In genomic region chr3:129648331-129648730, GRCh38 we compare ENCODE assay signal across 22 cellular contexts.
"Had no signal": no experiment of that assay in that cellular context is flagged by ENCODE, and none has a peak within 500 bp of the region (broad histone marks: within the 10 kb centered on the region; RNA-seq: fewer than 3 reads in every experiment).

No MANE protein-coding gene starts in this region.

- H3K36me3 ChIP-seq: colonic mucosa had no signal

- H2AFZ ChIP-seq: PC-9 had no signal

- H3K9me3 Mint-ChIP-seq: activated B cell treated with CpG ODN at 0.5 μM for 24 hours; activated CD4-positive, alpha-beta memory T cell treated with anti-CD3 and anti-CD28 coated beads for 36 hours; activated CD4-positive, alpha-beta T cell treated with anti-CD3 and anti-CD28 coated beads, Interleukin-2, amount 10 ng/mL, durations not matched to agents 7 days and 5 days; activated naive CD4-positive, alpha-beta T cell treated with anti-CD3 and anti-CD28 coated beads, Interleukin-2, amount 10 ng/mL, durations not matched to agents 7 days and 5 days; activated naive CD8-positive, alpha-beta T cell treated with anti-CD3 and anti-CD28 coated beads for 36 hours; activated T-cell treated with anti-CD3 and anti-CD28 coated beads, Interleukin-2, amount 50 U/mL, for 4 hours had no signal

- H3K4me3 Mint-ChIP-seq: activated B cell treated with CpG ODN at 0.5 μM for 24 hours; activated CD4-positive, alpha-beta memory T cell treated with anti-CD3 and anti-CD28 coated beads for 36 hours; activated CD4-positive, alpha-beta T cell treated with anti-CD3 and anti-CD28 coated beads, Interleukin-2, amount 10 ng/mL, durations not matched to agents 7 days and 5 days; activated naive CD4-positive, alpha-beta T cell treated with anti-CD3 and anti-CD28 coated beads, Interleukin-2, amount 10 ng/mL, durations not matched to agents 7 days and 5 days; activated naive CD8-positive, alpha-beta T cell treated with anti-CD3 and anti-CD28 coated beads for 36 hours; activated T-cell treated with anti-CD3 and anti-CD28 coated beads, Interleukin-2, amount 50 U/mL, for 4 hours; T-helper 17 cell had no signal

- H3K4me1 Mint-ChIP-seq: activated CD4-positive, alpha-beta T cell treated with anti-CD3 and anti-CD28 coated beads, Interleukin-2, amount 10 ng/mL, durations not matched to agents 7 days and 5 days; activated naive CD4-positive, alpha-beta T cell treated with anti-CD3 and anti-CD28 coated beads, Interleukin-2, amount 10 ng/mL, durations not matched to agents 7 days and 5 days had no signal

- H3K4me2 ChIP-seq: PC-9 had no signal

- H3K27ac ChIP-seq: colonic mucosa, PC-9 had no signal

- H3K4me3 ChIP-seq: colonic mucosa, PC-9 had no signal

- H3K27ac Mint-ChIP-seq: activated B cell treated with CpG ODN at 0.5 μM for 24 hours; activated CD4-positive, alpha-beta memory T cell treated with anti-CD3 and anti-CD28 coated beads for 36 hours; activated CD4-positive, alpha-beta T cell treated with anti-CD3 and anti-CD28 coated beads, Interleukin-2, amount 10 ng/mL, durations not matched to agents 7 days and 5 days; activated naive CD4-positive, alpha-beta T cell treated with anti-CD3 and anti-CD28 coated beads, Interleukin-2, amount 10 ng/mL, durations not matched to agents 7 days and 5 days; activated naive CD8-positive, alpha-beta T cell treated with anti-CD3 and anti-CD28 coated beads for 36 hours; T-helper 17 cell had no signal

- ATAC-seq: activated T-cell treated with anti-CD3 and anti-CD28 coated beads, Interleukin-2, amount 50 U/mL, for 4 hours; T-helper 17 cell had no signal

- H3K36me3 Mint-ChIP-seq: activated CD4-positive, alpha-beta memory T cell treated with anti-CD3 and anti-CD28 coated beads for 36 hours; activated naive CD4-positive, alpha-beta T cell treated with anti-CD3 and anti-CD28 coated beads, Interleukin-2, amount 10 ng/mL, durations not matched to agents 7 days and 5 days; activated naive CD8-positive, alpha-beta T cell treated with anti-CD3 and anti-CD28 coated beads for 36 hours had no signal

- H3K9me3 ChIP-seq: colonic mucosa had no signal

- H3K4me1 ChIP-seq: colonic mucosa had no signal

- DNase-seq: activated B cell treated with CpG ODN at 0.5 μM for 24 hours; activated CD4-positive, alpha-beta memory T cell treated with anti-CD3 and anti-CD28 coated beads for 36 hours; activated CD4-positive, alpha-beta T cell treated with anti-CD3 and anti-CD28 coated beads, Interleukin-2, amount 10 ng/mL, durations not matched to agents 7 days and 5 days; activated CD8-positive, alpha-beta memory T cell treated with anti-CD3 and anti-CD28 coated beads for 24 hours; activated gamma-delta T cell treated with Interleukin-2 at 50 U/mL for 16 hours; activated naive CD4-positive, alpha-beta T cell treated with anti-CD3 and anti-CD28 coated beads, Interleukin-2, amount 10 ng/mL, durations not matched to agents 7 days and 5 days; activated naive CD8-positive, alpha-beta T cell treated with anti-CD3 and anti-CD28 coated beads for 36 hours; activated T-cell treated with anti-CD3 and anti-CD28 coated beads, Interleukin-2, amount 50 U/mL, for 4 hours; caudate nucleus; colonic mucosa; Kasumi-1; NCI-H1105 treated with DMSO at 0.1 percent for 48 hours; NCI-H1436 treated with DMSO at 0.1 percent for 48 hours; NCI-H187; NCI-H2081 treated with DMSO at 0.1 percent for 48 hours; NCI-H2171 treated with DMSO at 0.1 percent for 48 hours; NCI-H510A treated with DMSO at 0.1 percent for 48 hours; NCI-H69; SIG-M5; T-helper 17 cell; T-helper 9 cell had no signal

- H3K27me3 ChIP-seq: colonic mucosa had no signal

- H3K27me3 Mint-ChIP-seq: activated B cell treated with CpG ODN at 0.5 μM for 24 hours; activated CD4-positive, alpha-beta memory T cell treated with anti-CD3 and anti-CD28 coated beads for 36 hours; activated naive CD8-positive, alpha-beta T cell treated with anti-CD3 and anti-CD28 coated beads for 36 hours; T-helper 17 cell had no signal
